ENCODE assay signal across 1 cellular context in the genomic region with DNA sequence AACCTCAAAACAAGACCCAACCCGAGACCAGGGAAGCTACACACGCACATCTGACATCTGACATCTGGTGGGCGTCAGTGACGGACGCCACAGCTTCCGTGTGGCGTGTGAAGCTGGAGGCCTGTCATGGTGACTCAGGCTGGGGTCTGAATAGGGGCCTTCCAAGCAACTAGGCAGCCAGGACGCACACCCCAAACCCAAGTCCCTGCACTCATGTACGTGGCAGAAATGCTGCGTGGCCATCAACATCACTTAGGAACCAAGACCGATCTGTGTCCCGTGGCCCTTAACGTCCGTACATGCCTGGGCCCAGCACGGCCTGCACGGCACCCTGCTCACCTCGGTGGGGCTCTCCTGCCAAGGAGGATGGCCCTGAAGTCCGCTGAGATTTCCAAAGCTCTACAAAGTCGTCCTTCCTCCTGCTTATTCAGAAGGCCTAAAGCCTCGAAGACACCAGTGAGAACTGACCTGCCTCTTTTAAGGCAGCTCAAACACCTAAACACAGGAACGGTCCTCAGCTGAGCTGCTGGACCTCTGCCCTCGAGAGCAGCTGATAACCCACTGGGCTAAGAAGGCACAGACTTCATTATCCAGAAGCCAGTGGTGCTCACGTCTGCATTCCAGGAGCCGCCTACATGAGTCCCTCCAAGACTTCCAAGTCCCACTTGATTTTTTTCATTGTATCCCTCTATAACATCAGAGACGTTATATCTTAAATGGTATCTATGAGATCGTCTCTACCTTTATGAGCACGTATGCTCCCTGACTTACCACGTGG.
TF ChIP-seq lines count a peak whose summit lies in the region.

No MANE protein-coding gene starts in this region.

TF ChIP-seq in GM23338, 12 proteins besides CTCF, POLR2A, EP300 and RAD21 (continued from another document):
- TF ChIP-seq, protein P1, sequence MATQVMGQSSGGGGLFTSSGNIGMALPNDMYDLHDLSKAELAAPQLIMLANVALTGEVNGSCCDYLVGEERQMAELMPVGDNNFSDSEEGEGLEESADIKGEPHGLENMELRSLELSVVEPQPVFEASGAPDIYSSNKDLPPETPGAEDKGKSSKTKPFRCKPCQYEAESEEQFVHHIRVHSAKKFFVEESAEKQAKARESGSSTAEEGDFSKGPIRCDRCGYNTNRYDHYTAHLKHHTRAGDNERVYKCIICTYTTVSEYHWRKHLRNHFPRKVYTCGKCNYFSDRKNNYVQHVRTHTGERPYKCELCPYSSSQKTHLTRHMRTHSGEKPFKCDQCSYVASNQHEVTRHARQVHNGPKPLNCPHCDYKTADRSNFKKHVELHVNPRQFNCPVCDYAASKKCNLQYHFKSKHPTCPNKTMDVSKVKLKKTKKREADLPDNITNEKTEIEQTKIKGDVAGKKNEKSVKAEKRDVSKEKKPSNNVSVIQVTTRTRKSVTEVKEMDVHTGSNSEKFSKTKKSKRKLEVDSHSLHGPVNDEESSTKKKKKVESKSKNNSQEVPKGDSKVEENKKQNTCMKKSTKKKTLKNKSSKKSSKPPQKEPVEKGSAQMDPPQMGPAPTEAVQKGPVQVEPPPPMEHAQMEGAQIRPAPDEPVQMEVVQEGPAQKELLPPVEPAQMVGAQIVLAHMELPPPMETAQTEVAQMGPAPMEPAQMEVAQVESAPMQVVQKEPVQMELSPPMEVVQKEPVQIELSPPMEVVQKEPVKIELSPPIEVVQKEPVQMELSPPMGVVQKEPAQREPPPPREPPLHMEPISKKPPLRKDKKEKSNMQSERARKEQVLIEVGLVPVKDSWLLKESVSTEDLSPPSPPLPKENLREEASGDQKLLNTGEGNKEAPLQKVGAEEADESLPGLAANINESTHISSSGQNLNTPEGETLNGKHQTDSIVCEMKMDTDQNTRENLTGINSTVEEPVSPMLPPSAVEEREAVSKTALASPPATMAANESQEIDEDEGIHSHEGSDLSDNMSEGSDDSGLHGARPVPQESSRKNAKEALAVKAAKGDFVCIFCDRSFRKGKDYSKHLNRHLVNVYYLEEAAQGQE (IDR thresholded peaks at IDR 0.05; ENCODE audit: unreplicated experiment): no peak
- TF ChIP-seq JUNB (IDR thresholded peaks at IDR 0.05; ENCODE audit: unreplicated experiment): no peak
- TF ChIP-seq EZH2 (IDR thresholded peaks at IDR 0.05; ENCODE audit: low read depth, unreplicated experiment): no peak
- TF ChIP-seq, protein P2, sequence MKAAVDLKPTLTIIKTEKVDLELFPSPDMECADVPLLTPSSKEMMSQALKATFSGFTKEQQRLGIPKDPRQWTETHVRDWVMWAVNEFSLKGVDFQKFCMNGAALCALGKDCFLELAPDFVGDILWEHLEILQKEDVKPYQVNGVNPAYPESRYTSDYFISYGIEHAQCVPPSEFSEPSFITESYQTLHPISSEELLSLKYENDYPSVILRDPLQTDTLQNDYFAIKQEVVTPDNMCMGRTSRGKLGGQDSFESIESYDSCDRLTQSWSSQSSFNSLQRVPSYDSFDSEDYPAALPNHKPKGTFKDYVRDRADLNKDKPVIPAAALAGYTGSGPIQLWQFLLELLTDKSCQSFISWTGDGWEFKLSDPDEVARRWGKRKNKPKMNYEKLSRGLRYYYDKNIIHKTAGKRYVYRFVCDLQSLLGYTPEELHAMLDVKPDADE (IDR thresholded peaks at IDR 0.05): no peak
- TF ChIP-seq, protein P3, sequence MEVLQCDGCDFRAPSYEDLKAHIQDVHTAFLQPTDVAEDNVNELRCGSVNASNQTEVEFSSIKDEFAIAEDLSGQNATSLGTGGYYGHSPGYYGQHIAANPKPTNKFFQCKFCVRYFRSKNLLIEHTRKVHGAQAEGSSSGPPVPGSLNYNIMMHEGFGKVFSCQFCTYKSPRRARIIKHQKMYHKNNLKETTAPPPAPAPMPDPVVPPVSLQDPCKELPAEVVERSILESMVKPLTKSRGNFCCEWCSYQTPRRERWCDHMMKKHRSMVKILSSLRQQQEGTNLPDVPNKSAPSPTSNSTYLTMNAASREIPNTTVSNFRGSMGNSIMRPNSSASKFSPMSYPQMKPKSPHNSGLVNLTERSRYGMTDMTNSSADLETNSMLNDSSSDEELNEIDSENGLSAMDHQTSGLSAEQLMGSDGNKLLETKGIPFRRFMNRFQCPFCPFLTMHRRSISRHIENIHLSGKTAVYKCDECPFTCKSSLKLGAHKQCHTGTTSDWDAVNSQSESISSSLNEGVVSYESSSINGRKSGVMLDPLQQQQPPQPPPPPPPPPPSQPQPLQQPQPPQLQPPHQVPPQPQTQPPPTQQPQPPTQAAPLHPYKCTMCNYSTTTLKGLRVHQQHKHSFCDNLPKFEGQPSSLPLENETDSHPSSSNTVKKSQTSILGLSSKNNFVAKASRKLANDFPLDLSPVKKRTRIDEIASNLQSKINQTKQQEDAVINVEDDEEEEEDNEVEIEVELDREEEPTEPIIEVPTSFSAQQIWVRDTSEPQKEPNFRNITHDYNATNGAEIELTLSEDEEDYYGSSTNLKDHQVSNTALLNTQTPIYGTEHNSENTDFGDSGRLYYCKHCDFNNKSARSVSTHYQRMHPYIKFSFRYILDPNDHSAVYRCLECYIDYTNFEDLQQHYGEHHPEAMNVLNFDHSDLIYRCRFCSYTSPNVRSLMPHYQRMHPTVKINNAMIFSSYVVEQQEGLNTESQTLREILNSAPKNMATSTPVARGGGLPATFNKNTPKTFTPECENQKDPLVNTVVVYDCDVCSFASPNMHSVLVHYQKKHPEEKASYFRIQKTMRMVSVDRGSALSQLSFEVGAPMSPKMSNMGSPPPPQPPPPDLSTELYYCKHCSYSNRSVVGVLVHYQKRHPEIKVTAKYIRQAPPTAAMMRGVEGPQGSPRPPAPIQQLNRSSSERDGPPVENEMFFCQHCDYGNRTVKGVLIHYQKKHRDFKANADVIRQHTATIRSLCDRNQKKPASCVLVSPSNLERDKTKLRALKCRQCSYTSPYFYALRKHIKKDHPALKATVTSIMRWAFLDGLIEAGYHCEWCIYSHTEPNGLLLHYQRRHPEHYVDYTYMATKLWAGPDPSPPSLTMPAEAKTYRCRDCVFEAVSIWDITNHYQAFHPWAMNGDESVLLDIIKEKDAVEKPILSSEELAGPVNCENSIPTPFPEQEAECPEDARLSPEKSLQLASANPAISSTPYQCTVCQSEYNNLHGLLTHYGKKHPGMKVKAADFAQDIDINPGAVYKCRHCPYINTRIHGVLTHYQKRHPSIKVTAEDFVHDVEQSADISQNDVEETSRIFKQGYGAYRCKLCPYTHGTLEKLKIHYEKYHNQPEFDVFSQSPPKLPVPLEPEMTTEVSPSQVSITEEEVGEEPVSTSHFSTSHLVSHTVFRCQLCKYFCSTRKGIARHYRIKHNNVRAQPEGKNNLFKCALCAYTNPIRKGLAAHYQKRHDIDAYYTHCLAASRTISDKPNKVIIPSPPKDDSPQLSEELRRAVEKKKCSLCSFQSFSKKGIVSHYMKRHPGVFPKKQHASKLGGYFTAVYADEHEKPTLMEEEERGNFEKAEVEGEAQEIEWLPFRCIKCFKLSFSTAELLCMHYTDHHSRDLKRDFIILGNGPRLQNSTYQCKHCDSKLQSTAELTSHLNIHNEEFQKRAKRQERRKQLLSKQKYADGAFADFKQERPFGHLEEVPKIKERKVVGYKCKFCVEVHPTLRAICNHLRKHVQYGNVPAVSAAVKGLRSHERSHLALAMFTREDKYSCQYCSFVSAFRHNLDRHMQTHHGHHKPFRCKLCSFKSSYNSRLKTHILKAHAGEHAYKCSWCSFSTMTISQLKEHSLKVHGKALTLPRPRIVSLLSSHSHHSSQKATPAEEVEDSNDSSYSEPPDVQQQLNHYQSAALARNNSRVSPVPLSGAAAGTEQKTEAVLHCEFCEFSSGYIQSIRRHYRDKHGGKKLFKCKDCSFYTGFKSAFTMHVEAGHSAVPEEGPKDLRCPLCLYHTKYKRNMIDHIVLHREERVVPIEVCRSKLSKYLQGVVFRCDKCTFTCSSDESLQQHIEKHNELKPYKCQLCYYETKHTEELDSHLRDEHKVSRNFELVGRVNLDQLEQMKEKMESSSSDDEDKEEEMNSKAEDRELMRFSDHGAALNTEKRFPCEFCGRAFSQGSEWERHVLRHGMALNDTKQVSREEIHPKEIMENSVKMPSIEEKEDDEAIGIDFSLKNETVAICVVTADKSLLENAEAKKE (CRISPR knock-in tag; IDR thresholded peaks at IDR 0.05): no peak
- TF ChIP-seq EZH2phosphoT487 (IDR thresholded peaks at IDR 0.05; ENCODE audit: unreplicated experiment): no peak
TF ChIP-seq in GM23338: peak in this region for 0.
